33 cellular contexts compared by ENCODE assay signal in the genomic region with DNA sequence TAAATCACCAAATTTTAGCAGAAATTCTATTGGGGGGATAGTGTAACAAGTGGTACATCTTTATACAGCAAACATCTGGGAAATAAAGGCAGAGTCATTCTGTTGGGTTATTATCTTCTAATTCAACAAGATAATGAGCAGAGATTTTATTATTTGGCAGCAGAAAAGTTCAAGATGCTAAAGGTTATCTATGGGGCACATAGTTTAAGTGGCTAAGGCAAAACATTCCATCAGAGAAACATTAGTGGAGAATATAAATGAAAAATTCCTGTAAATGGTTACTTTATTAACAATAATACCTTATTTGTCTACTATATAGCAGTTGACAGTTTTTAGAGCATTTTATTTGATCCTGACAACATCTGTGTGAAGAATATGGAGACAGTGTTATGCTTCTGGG.
DNase-seq lines count a peak whose midpoint lies in the region; ATAC-seq and TF ChIP-seq lines count a peak whose summit lies in the region.
"Had no signal": no experiment of that assay in that cellular context is flagged by ENCODE, and none has a peak within 500 bp of the region (broad histone marks: within the 10 kb centered on the region; RNA-seq: fewer than 3 reads in every experiment).

No MANE protein-coding gene starts in this region.

- no peak for TF ChIP-seq POLR2A in breast epithelium (IDR thresholded peaks at IDR 0.05)

- H3K4me1 ChIP-seq in breast epithelium (no peaks in the 10 kb centered on the region), SK-N-SH (ENCODE audit: control insufficient read depth in 1 of 2, insufficient read depth in 2 of 2, low read depth in 1 of 2, low read length in 1 of 2) (no peaks in the 10 kb centered on the region; a peak in 1 of 4 replicates)
- H3K4me1 ChIP-seq: A549; BLaER1; BLaER1 treated with 17β-estradiol and CSF1 and Interleukin-3, amounts not matched to agents 10 nM and 100 nM; Caco-2 had no signal

- H3K27me3 ChIP-seq in breast epithelium: no peaks in the 10 kb centered on the region
- no peaks in the 10 kb centered on the region for H3K27me3 ChIP-seq in SK-N-SH (ENCODE audit: insufficient read depth)
- H3K27me3 ChIP-seq: BE2C; BLaER1; BLaER1 treated with 17β-estradiol and CSF1 and Interleukin-3, amounts not matched to agents 10 nM and 100 nM had no signal

- CTCF ChIA-PET in MCF 10A (lab: Yijun Ruan, JAX) (no interaction called here), SK-N-SH (lab: Yijun Ruan, JAX) (no interaction called here)

- no peak overlapping the region for H2AFZ ChIP-seq in SK-N-SH (ENCODE audit: low read depth)

- DNase-seq in MCF 10A (ENCODE audit: unreplicated experiment) (no peak), breast epithelium (ENCODE audit: low spot score in 2 of 2) (no peak), SK-N-SH (no peak)
- DNase-seq: 8988T; ACHN; AML-193; BE2C; C1 segment of cervical spinal cord; Caco-2; Calu3; CD4-positive, alpha-beta memory T cell; CD4-positive, alpha-beta T cell; CD4-positive, CD25-positive, alpha-beta regulatory T cell; CD8-positive, alpha-beta memory T cell; CD8-positive, alpha-beta T cell; COR-L47; DMS 273 treated with DMSO at 0.1 percent for 48 hours; DMS153; DMS53; DMS79; DMS79 treated with DMSO at 0.1 percent for 48 hours; DND-41; EL had no signal

- TF ChIP-seq EP300 in SK-N-SH (IDR thresholded peaks at IDR 0.05; ENCODE audit: borderline replicate concordance in 1 of 2, low read depth in 1 of 2, low read length in 1 of 2): peak in 1 of 2 experiments; percentile 47; a peak in 1 of 4 replicates

- H3K4me2 ChIP-seq in SK-N-SH: no peak overlapping the region
- H3K4me2 ChIP-seq: A549; BLaER1; BLaER1 treated with 17β-estradiol and CSF1 and Interleukin-3, amounts not matched to agents 10 nM and 100 nM had no signal

- intact Hi-C loops in MCF 10A (cut with micrococcal nuclease) (no loop called here), breast epithelium (cut with DNase I; ENCODE audit: low total_unique reads) (no loop called here)

- no peaks in the 10 kb centered on the region for H3K27me3 Mint-ChIP-seq in MCF 10A (ENCODE audit: insufficient read depth, unreplicated experiment)
- H3K27me3 Mint-ChIP-seq: B cell; CD4-positive, alpha-beta memory T cell; CD4-positive, alpha-beta T cell; CD4-positive, CD25-positive, alpha-beta regulatory T cell; CD8-positive, alpha-beta memory T cell had no signal

- no TSS peak for BruUV-seq in MCF 10A (replicated peaks; lab: Mats Ljungman, UMichigan)

- H3K9me2 ChIP-seq in SK-N-SH: no peaks in the 10 kb centered on the region

- no peak overlapping the region for H3K4me3 Mint-ChIP-seq in MCF 10A (ENCODE audit: unreplicated experiment)
- H3K4me3 Mint-ChIP-seq: B cell; CD14-positive monocyte; CD4-positive, alpha-beta memory T cell; CD4-positive, alpha-beta T cell; CD4-positive, CD25-positive, alpha-beta regulatory T cell; CD8-positive, alpha-beta memory T cell; CD8-positive, alpha-beta T cell had no signal

- no peak overlapping the region for H3K27ac ChIP-seq in breast epithelium
- peak overlapping the region in 1 of 2 experiments; percentile 47; a peak in 1 of 4 replicates for H3K27ac ChIP-seq in SK-N-SH (ENCODE audit: low read depth in 2 of 2, low read length in 1 of 2)
- H3K27ac ChIP-seq: 22Rv1; A549; BLaER1; BLaER1 treated with 17β-estradiol and CSF1 and Interleukin-3, amounts not matched to agents 10 nM and 100 nM; C4-2B had no signal

- ATAC-seq in SK-N-SH treated with all-trans-retinoic acid at 6 μM for 48 hours (peak; percentile 37; the same call in 2 of the 3 replicates), HG03565 (IDR thresholded peaks at IDR 0.05; ENCODE audit: unreplicated experiment) (no peak), GM19397 (IDR thresholded peaks at IDR 0.05; ENCODE audit: unreplicated experiment) (no peak)
- ATAC-seq: A549; CD8-positive, alpha-beta T cell had no signal

- TF ChIP-seq CTCF in MCF 10A (IDR thresholded peaks at IDR 0.05; ENCODE audit: unreplicated experiment) (no peak), breast epithelium (IDR thresholded peaks at IDR 0.05) (no peak), SK-N-SH (IDR thresholded peaks at IDR 0.05) (no peak)

- POLR2A ChIA-PET in MCF 10A (lab: Yijun Ruan, JAX) (no interaction called here), SK-N-SH (lab: Yijun Ruan, JAX) (no interaction called here)

- TF ChIP-seq RAD21 in SK-N-SH (IDR thresholded peaks at IDR 0.05; ENCODE audit: low read length): no peak

- H3K36me3 ChIP-seq in breast epithelium (no peaks in the 10 kb centered on the region), SK-N-SH (replicated peaks in 1 of 2; ENCODE audit: control insufficient read depth in 1 of 2, insufficient read depth in 2 of 2, low read length in 1 of 2) (no peaks in the 10 kb centered on the region)
- H3K36me3 ChIP-seq: BE2C; BLaER1; BLaER1 treated with 17β-estradiol and CSF1 and Interleukin-3, amounts not matched to agents 10 nM and 100 nM had no signal

- H3K9me3 ChIP-seq in breast epithelium: no peaks in the 10 kb centered on the region
- H3K9me3 ChIP-seq in SK-N-SH: no peaks in the 10 kb centered on the region
- H3K9me3 ChIP-seq: A549; BE2C; BLaER1; BLaER1 treated with 17β-estradiol and CSF1 and Interleukin-3, amounts not matched to agents 10 nM and 100 nM; Caco-2 had no signal

- H3K79me2 ChIP-seq in SK-N-SH (ENCODE audit: insufficient read depth): no peaks in the 10 kb centered on the region

- H3K4me3 ChIP-seq in breast epithelium (no peak overlapping the region), SK-N-SH (ENCODE audit: low read depth in 2 of 2, low read length in 1 of 2) (no peak overlapping the region)
- H3K4me3 ChIP-seq: A549; BLaER1; BLaER1 treated with 17β-estradiol and CSF1 and Interleukin-3, amounts not matched to agents 10 nM and 100 nM had no signal

- peaks cover 20% of the 10 kb centered on the region for H3K4me1 Mint-ChIP-seq in MCF 10A (ENCODE audit: insufficient read depth, unreplicated experiment)
- H3K4me1 Mint-ChIP-seq: B cell; CD14-positive monocyte; CD4-positive, alpha-beta memory T cell; CD4-positive, CD25-positive, alpha-beta regulatory T cell; CD8-positive, alpha-beta memory T cell had no signal

- H3K27ac Mint-ChIP-seq in MCF 10A (ENCODE audit: low read depth, unreplicated experiment): peak overlapping the region; percentile 18
- H3K27ac Mint-ChIP-seq: B cell; CD14-positive monocyte; CD4-positive, alpha-beta memory T cell; CD4-positive, alpha-beta T cell; CD4-positive, CD25-positive, alpha-beta regulatory T cell; CD8-positive, alpha-beta memory T cell; CD8-positive, alpha-beta T cell had no signal

- H3F3A ChIP-seq in SK-N-SH (replicated peaks; ENCODE audit: insufficient read depth): no peaks in the 10 kb centered on the region

- no peaks in the 10 kb centered on the region for H4K20me1 ChIP-seq in SK-N-SH (ENCODE audit: insufficient read depth)
- H4K20me1 ChIP-seq: BLaER1; BLaER1 treated with 17β-estradiol and CSF1 and Interleukin-3, amounts not matched to agents 10 nM and 100 nM had no signal

- H3K36me3 Mint-ChIP-seq in MCF 10A (ENCODE audit: insufficient read depth, unreplicated experiment): no peaks in the 10 kb centered on the region
- H3K36me3 Mint-ChIP-seq: CD14-positive monocyte; CD4-positive, alpha-beta memory T cell; CD4-positive, CD25-positive, alpha-beta regulatory T cell; CD8-positive, alpha-beta memory T cell; CD8-positive, alpha-beta T cell had no signal

- H3K9ac ChIP-seq in SK-N-SH: no peak overlapping the region
- H3K9ac ChIP-seq: BLaER1; BLaER1 treated with 17β-estradiol and CSF1 and Interleukin-3, amounts not matched to agents 10 nM and 100 nM had no signal

- H3K9me3 Mint-ChIP-seq in MCF 10A (ENCODE audit: unreplicated experiment): no peaks in the 10 kb centered on the region
- H3K9me3 Mint-ChIP-seq: CD4-positive, alpha-beta T cell; CD8-positive, alpha-beta T cell had no signal

TF ChIP-seq in SK-N-SH, 30 proteins besides CTCF, POLR2A, EP300 and RAD21:
- TF ChIP-seq SMC3 (IDR thresholded peaks at IDR 0.05; ENCODE audit: low read depth, low read length): no peak
- TF ChIP-seq RFX5 (IDR thresholded peaks at IDR 0.05; ENCODE audit: low read length): no peak
- peak; percentile 68; the same call in 1 of the 2 replicates for TF ChIP-seq RCOR1 (IDR thresholded peaks at IDR 0.05; ENCODE audit: low read length)
- TF ChIP-seq MEF2A (IDR thresholded peaks at IDR 0.05; ENCODE audit: borderline replicate concordance, low read depth): no peak

TF ChIP-seq in SK-N-SH treated with all-trans-retinoic acid at 6 μM for 48 hours, 23 proteins besides CTCF, POLR2A, EP300 and RAD21 (continues in another document):
- TF ChIP-seq TCF4 (CRISPR knock-in tag; IDR thresholded peaks at IDR 0.05; ENCODE audit: borderline replicate concordance) (peak; percentile 90), ZFP3 (CRISPR knock-in tag; IDR thresholded peaks at IDR 0.05) (no peak), ZC3H10 (CRISPR knock-in tag; IDR thresholded peaks at IDR 0.05) (no peak), SNAI2 (CRISPR knock-in tag; IDR thresholded peaks at IDR 0.05) (peak; percentile 66), ZNF8 (CRISPR knock-in tag; IDR thresholded peaks at IDR 0.05) (0 out of 2 replicates have a peak, but pooled peaks have one; percentile 33), GLIS3 (CRISPR knock-in tag; IDR thresholded peaks at IDR 0.05) (0 out of 2 replicates have a peak, but pooled peaks have one; percentile 56), ISL1 (CRISPR knock-in tag; IDR thresholded peaks at IDR 0.05) (peak; percentile 93)
- TF ChIP-seq, protein P1, sequence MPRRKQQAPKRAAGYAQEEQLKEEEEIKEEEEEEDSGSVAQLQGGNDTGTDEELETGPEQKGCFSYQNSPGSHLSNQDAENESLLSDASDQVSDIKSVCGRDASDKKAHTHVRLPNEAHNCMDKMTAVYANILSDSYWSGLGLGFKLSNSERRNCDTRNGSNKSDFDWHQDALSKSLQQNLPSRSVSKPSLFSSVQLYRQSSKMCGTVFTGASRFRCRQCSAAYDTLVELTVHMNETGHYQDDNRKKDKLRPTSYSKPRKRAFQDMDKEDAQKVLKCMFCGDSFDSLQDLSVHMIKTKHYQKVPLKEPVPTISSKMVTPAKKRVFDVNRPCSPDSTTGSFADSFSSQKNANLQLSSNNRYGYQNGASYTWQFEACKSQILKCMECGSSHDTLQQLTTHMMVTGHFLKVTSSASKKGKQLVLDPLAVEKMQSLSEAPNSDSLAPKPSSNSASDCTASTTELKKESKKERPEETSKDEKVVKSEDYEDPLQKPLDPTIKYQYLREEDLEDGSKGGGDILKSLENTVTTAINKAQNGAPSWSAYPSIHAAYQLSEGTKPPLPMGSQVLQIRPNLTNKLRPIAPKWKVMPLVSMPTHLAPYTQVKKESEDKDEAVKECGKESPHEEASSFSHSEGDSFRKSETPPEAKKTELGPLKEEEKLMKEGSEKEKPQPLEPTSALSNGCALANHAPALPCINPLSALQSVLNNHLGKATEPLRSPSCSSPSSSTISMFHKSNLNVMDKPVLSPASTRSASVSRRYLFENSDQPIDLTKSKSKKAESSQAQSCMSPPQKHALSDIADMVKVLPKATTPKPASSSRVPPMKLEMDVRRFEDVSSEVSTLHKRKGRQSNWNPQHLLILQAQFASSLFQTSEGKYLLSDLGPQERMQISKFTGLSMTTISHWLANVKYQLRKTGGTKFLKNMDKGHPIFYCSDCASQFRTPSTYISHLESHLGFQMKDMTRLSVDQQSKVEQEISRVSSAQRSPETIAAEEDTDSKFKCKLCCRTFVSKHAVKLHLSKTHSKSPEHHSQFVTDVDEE (CRISPR knock-in tag; IDR thresholded peaks at IDR 0.05): peak; percentile 93
